In the genomic region with DNA sequence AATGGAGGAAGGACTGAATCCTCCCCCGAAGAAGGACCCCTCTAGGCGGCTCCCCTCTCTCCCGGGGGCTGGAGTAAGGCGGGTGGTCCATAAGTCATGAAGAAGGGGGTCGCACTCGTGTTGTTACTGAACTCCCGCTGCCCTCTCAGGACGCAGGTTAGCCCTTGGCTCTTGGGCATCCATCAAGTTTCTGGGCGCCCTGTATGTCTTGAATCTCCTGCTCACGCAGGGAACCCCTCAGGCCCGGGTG, we compare ENCODE assay signal across 8 cellular contexts. TPM values are rescaled to one million over a fixed set of nuclear protein-coding genes. Genes with fewer than 3 reads are reported as not detected.
A peak's percentile ranks its signal among the peaks of the same experiment; 100 is the strongest.
DNase-seq lines count a peak whose midpoint lies in the region; ATAC-seq and TF ChIP-seq lines count a peak whose summit lies in the region.

No MANE protein-coding gene starts in this region.

- no peak for ATAC-seq in GM19328 (IDR thresholded peaks at IDR 0.05; ENCODE audit: unreplicated experiment)

- TF ChIP-seq CTCF in GM12875 (IDR thresholded peaks at IDR 0.05; ENCODE audit: borderline replicate concordance, insufficient read depth, low read depth, low read length) (no peak), WI38 (IDR thresholded peaks at IDR 0.05; ENCODE audit: low read depth, low read length) (no peak), fibroblast of the aortic adventitia (IDR thresholded peaks at IDR 0.05; ENCODE audit: insufficient read depth, low read length) (no peak), retinal pigment epithelial cell (conservative IDR thresholded peaks at IDR 0.05; ENCODE audit: low read depth, low read length) (no peak)

- no peak for DNase-seq in fibroblast of the aortic adventitia (ENCODE audit: low read depth)
- DNase-seq in retinal pigment epithelial cell (ENCODE audit: low read depth) = no peak
- no peak for DNase-seq in kidney tubule cell (ENCODE audit: low spot score)
- no peak for DNase-seq in germinal center (ENCODE audit: low spot score)
- DNase-seq in NCI-H2196 treated with DMSO at 0.1 percent for 48 hours (lab: John Stamatoyannopoulos, UW; ENCODE audit: unreplicated experiment) = no peak

- H3K4me3 ChIP-seq in GM12875 (ENCODE audit: low read depth, low read length) = peak overlapping the region; percentile 80
- H3K4me3 ChIP-seq in WI38 (ENCODE audit: low read depth, low read length) = peak overlapping the region; percentile 75
- H3K4me3 ChIP-seq in fibroblast of the aortic adventitia (ENCODE audit: low read depth, low read length) = peak overlapping the region; percentile 92
- peak overlapping the region; percentile 94 for H3K4me3 ChIP-seq in retinal pigment epithelial cell (ENCODE audit: low read length)

RNA-seq across cellular contexts. Expression of a gene that starts 0.9 kb away (rescaled TPM):
- 8.1 and 21.3 TPM in 2 replicates for total RNA-seq in fibroblast of the aortic adventitia (ENCODE audit: low replicate concordance)

RNA-seq across cellular contexts. Expression of a gene that starts 16.1 kb away (rescaled TPM):
- total RNA-seq in fibroblast of the aortic adventitia (ENCODE audit: low replicate concordance) = 4.9 and 6.8 TPM in 2 replicates

RNA-seq across cellular contexts. Expression of a gene that starts 18.7 kb away (rescaled TPM):
- 7.8 TPM in 1 of 2 replicates, not detected in the other for total RNA-seq in fibroblast of the aortic adventitia (ENCODE audit: low replicate concordance)

RNA-seq across cellular contexts. Expression of a gene that starts 24.9 kb away (rescaled TPM):
- 322 and 1,093 TPM in 2 replicates for total RNA-seq in fibroblast of the aortic adventitia (ENCODE audit: low replicate concordance)

RNA-seq across cellular contexts. Expression of a gene that starts 27.1 kb away (rescaled TPM):
- 154 and 412 TPM in 2 replicates for total RNA-seq in fibroblast of the aortic adventitia (ENCODE audit: low replicate concordance)
